ENCODE assay signal across 8 cellular contexts in genomic region chr12:16349132-16349463, GRCh38. TPM values are rescaled to one million over a fixed set of nuclear protein-coding genes. Genes with fewer than 3 reads are reported as not detected.
A peak's percentile ranks its signal among the peaks of the same experiment; 100 is the strongest.
DNase-seq lines count a peak whose midpoint lies in the region; ATAC-seq and TF ChIP-seq lines count a peak whose summit lies in the region.

No MANE protein-coding gene starts in this region.

- WGBS in psoas muscle, 3 donors, result 63 to 85% (median 72%) methylated on average over 3 of the region's 3 CpGs

- H3K4me1 ChIP-seq in ACC112 (ENCODE audit: control insufficient read depth, insufficient read depth, low read length, unreplicated experiment), result peaks cover 52% of the 10 kb centered on the region
- H3K4me1 ChIP-seq in psoas muscle, result no peaks in the 10 kb centered on the region

- H3K27me3 ChIP-seq in ACC112 (ENCODE audit: insufficient read depth, low read length) (no peaks in the 10 kb centered on the region), psoas muscle (ENCODE audit: insufficient read depth in 3 of 3, low read length in 2 of 3) (no peaks in the 10 kb centered on the region)

- H3K79me2 ChIP-seq in ACC112 (ENCODE audit: control insufficient read depth, insufficient read depth, low read length, unreplicated experiment), result peaks cover 63% of the 10 kb centered on the region

- peak; percentile 93 for DNase-seq in HCEC 1CT
- no peak for DNase-seq in SK-N-MC (ENCODE audit: low read depth, low spot score)
- DNase-seq in globus pallidus (ENCODE audit: low spot score), result peak; percentile 5
- DNase-seq in psoas muscle, result peak; percentile 68 to 73
- no peak for DNase-seq in activated naive CD8-positive, alpha-beta T cell treated with anti-CD3 and anti-CD28 coated beads, Interleukin-2, amount 50 U/mL, for 24 hours
- DNase-seq in GM20000 (ENCODE audit: low spot score), result no peak

- H3K27ac ChIP-seq in ACC112 (ENCODE audit: low read depth, low read length) (peak overlapping the region; percentile 97), SK-N-MC (no peak overlapping the region), psoas muscle (no peak overlapping the region)

- H3K27ac Mint-ChIP-seq in activated naive CD8-positive, alpha-beta T cell treated with anti-CD3 and anti-CD28 coated beads, Interleukin-2, amount 50 U/mL, for 24 hours, result no peak overlapping the region

- no peak for TF ChIP-seq CTCF in psoas muscle (IDR thresholded peaks at IDR 0.05)
- no peak for TF ChIP-seq CTCF in GM20000 (IDR thresholded peaks at IDR 0.05; ENCODE audit: extremely low read depth, missing control alignments)

- no peak overlapping the region for H2AFZ ChIP-seq in ACC112 (ENCODE audit: low read length, unreplicated experiment)

- H3K9me3 Mint-ChIP-seq in activated naive CD8-positive, alpha-beta T cell treated with anti-CD3 and anti-CD28 coated beads, Interleukin-2, amount 50 U/mL, for 24 hours, result peaks cover 6% of the 10 kb centered on the region

- H3K4me3 ChIP-seq in ACC112 (ENCODE audit: low read depth, low read length), result peak overlapping the region; percentile 80
- H3K4me3 ChIP-seq in SK-N-MC, result peak overlapping the region; percentile 75
- peak overlapping the region; percentile 55 for H3K4me3 ChIP-seq in psoas muscle

- H3K36me3 ChIP-seq in ACC112 (ENCODE audit: insufficient read depth, low read length) (peaks cover 9% of the 10 kb centered on the region; the same call in 1 of the 2 replicates), SK-N-MC (ENCODE audit: insufficient read depth, low read length) (peaks cover under 1% of the 10 kb centered on the region; the same call in 1 of the 2 replicates), psoas muscle (ENCODE audit: insufficient read depth in 1 of 2, low read depth in 1 of 2) (no peaks in the 10 kb centered on the region)

- peaks cover 1% of the 10 kb centered on the region for H3K4me1 Mint-ChIP-seq in activated naive CD8-positive, alpha-beta T cell treated with anti-CD3 and anti-CD28 coated beads, Interleukin-2, amount 50 U/mL, for 24 hours

- no peaks in the 10 kb centered on the region for H3K36me3 Mint-ChIP-seq in activated naive CD8-positive, alpha-beta T cell treated with anti-CD3 and anti-CD28 coated beads, Interleukin-2, amount 50 U/mL, for 24 hours (ENCODE audit: low read depth)

- H3K9ac ChIP-seq in SK-N-MC (ENCODE audit: insufficient read length), result peak overlapping the region; percentile 62

- ATAC-seq in psoas muscle (peak in 3 of 4 donors; percentile 45 to 73 (median 71)), HG03520 (IDR thresholded peaks at IDR 0.05; ENCODE audit: unreplicated experiment) (no peak)
- ATAC-seq in activated naive CD8-positive, alpha-beta T cell treated with anti-CD3 and anti-CD28 coated beads, Interleukin-2, amount 50 U/mL, for 24 hours, result no peak

- H3K9me3 ChIP-seq in SK-N-MC (ENCODE audit: low read depth, low read length) (no peaks in the 10 kb centered on the region), psoas muscle (no peaks in the 10 kb centered on the region)

- intact Hi-C loops in psoas muscle (cut with DNase I), result no loop called here

- peaks cover 17% of the 10 kb centered on the region for H3K27me3 Mint-ChIP-seq in activated naive CD8-positive, alpha-beta T cell treated with anti-CD3 and anti-CD28 coated beads, Interleukin-2, amount 50 U/mL, for 24 hours

- no peak overlapping the region for H3K4me3 Mint-ChIP-seq in activated naive CD8-positive, alpha-beta T cell treated with anti-CD3 and anti-CD28 coated beads, Interleukin-2, amount 50 U/mL, for 24 hours

RNA-seq across cellular contexts. Expression of gene MGST1, which starts 1.7 kb away (rescaled TPM):
- 10 to 100 TPM in 3 of 4 donors, 1 to 10 TPM in 1; 9.3 to 33.6 (median 15.0) TPM for total RNA-seq in psoas muscle
- 10 to 100 TPM; 16.8 to 31.7 (median 24.1) TPM for polyA plus RNA-seq in psoas muscle

Comparison
In these comparisons a context has a peak if more than half of its experiments do, and no peak if none do; other contexts are left out.
1. DNase-seq: peak in HCEC 1CT (single experiment), globus pallidus (single experiment) and psoas muscle (2 of 2); none in SK-N-MC (single experiment), activated naive CD8-positive, alpha-beta T cell treated with anti-CD3 and anti-CD28 coated beads, Interleukin-2, amount 50 U/mL, for 24 hours (single experiment) and GM20000 (single experiment).
2. ATAC-seq: peak in psoas muscle (3 of 4); none in activated naive CD8-positive, alpha-beta T cell treated with anti-CD3 and anti-CD28 coated beads, Interleukin-2, amount 50 U/mL, for 24 hours (single experiment) and HG03520 (single experiment).
3. Peak in every context shown above with its lines, with median percentiles within 50 percentile points of each other: H3K4me3 ChIP-seq.